ENCODE assay signal across 9 cellular contexts in genomic region chr21:43318841-43319781, GRCh38.
DNase-seq lines count a peak whose midpoint lies in the region; ATAC-seq and TF ChIP-seq lines count a peak whose summit lies in the region.
"Had no signal": no experiment of that assay in that cellular context is flagged by ENCODE, and none has a peak within 500 bp of the region (broad histone marks: within the 10 kb centered on the region; RNA-seq: fewer than 3 reads in every experiment).

No MANE protein-coding gene starts in this region.

- peaks cover 0 to 7% (median 3%) of the 10 kb centered on the region in 4 donors for H3K4me1 ChIP-seq in right lobe of liver
- peaks cover 13% of the 10 kb centered on the region for H3K4me1 ChIP-seq in vagina

- H3K9me3 ChIP-seq in right lobe of liver (no peaks in the 10 kb centered on the region), vagina (no peaks in the 10 kb centered on the region)

- no peaks in the 10 kb centered on the region for H3K36me3 ChIP-seq in right lobe of liver
- H3K36me3 ChIP-seq in vagina, result no peaks in the 10 kb centered on the region

- H3K27ac ChIP-seq in right lobe of liver, result no peak overlapping the region
- no peak overlapping the region for H3K27ac ChIP-seq in vagina

- H3K4me3 ChIP-seq in AG10803 (ENCODE audit: low read length), result no peak overlapping the region
- H3K4me3 ChIP-seq in right lobe of liver, result no peak overlapping the region
- H3K4me3 ChIP-seq in vagina, result no peak overlapping the region

- TF ChIP-seq CTCF in AG10803 (conservative IDR thresholded peaks at IDR 0.05; ENCODE audit: low read length) (no peak), right lobe of liver (IDR thresholded peaks at IDR 0.05) (no peak), vagina (IDR thresholded peaks at IDR 0.05) (no peak)

- no peaks in the 10 kb centered on the region for H3K27me3 ChIP-seq in right lobe of liver
- H3K27me3 ChIP-seq in vagina, result no peaks in the 10 kb centered on the region

- WGBS in right lobe of liver (ENCODE audit: insufficient coverage, low coverage, low lambda C conversion rate, missing lambda C conversion rate), result 86% methylated on average over 12 of the region's 32 CpGs

- ATAC-seq in HG02885 (IDR thresholded peaks at IDR 0.05; ENCODE audit: poor library complexity, unreplicated experiment) (peak; percentile 63), right lobe of liver (no peak), HG03342 (IDR thresholded peaks at IDR 0.05; ENCODE audit: unreplicated experiment) (no peak)

- DNase-seq in AG10803 (ENCODE audit: low read depth) (peak; percentile 54), T1000 (lab: John Stamatoyannopoulos, UW) (peak; percentile 80), right lobe of liver (peak in 2 of 3 donors; percentile 17 to 44), vagina (ENCODE audit: extremely low spot score in 2 of 2) (no peak), SKM-1 (lab: John Stamatoyannopoulos, UW; ENCODE audit: unreplicated experiment) (no peak), 8988T (no peak)
- DNase-seq: NK-92 treated with Interleukin-12 subunit alpha and Interleukin-12 subunit beta, amount 100 ng/mL, for 24 hours had no signal

- TF ChIP-seq POLR2A in right lobe of liver (IDR thresholded peaks at IDR 0.05) (no peak), vagina (IDR thresholded peaks at IDR 0.05) (no peak)

- intact Hi-C loops in right lobe of liver (cut with DNase I) (no loop called here), vagina (cut with DNase I) (no loop called here)

Comparison
In these comparisons a context has a peak if more than half of its experiments do, and no peak if none do; other contexts are left out.
1. DNase-seq: peak in AG10803 (single experiment), T1000 (single experiment) and right lobe of liver (2 of 3); none in vagina (0 of 2), SKM-1 (single experiment) and 8988T (single experiment).